12 cellular contexts compared by ENCODE assay signal in the genomic region with DNA sequence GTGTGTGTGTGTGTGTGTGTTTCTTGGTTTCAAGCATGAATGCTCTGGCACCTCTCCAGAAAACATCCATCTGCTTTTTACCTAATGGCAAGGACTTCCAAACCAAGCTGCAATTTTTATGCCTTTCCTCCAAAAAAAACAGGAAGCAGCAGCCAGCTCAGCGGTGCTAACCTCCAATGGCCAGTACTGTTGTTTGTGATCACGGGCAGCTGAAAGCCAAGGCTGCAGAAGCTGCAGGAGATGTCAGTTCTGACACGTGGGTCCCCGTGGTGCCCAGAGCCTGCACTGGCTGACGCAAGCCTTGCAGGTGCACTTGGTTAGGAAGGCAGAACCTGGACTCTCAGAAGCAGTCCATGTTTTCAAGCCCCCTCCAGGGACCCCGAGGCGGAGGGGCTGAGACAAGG.
A peak's percentile ranks its signal among the peaks of the same experiment; 100 is the strongest.
DNase-seq lines count a peak whose midpoint lies in the region; ATAC-seq lines count a peak whose summit lies in the region.
"Had no signal": no experiment of that assay in that cellular context is flagged by ENCODE, and none has a peak within 500 bp of the region (broad histone marks: within the 10 kb centered on the region; RNA-seq: fewer than 3 reads in every experiment).

No MANE protein-coding gene starts in this region.

- no peak overlapping the region for H3K14ac ChIP-seq in neuronal stem cell (ENCODE audit: low read length)

- no peaks in the 10 kb centered on the region for H3K4me1 ChIP-seq in neuronal stem cell (ENCODE audit: control insufficient read depth in 2 of 2, insufficient read depth in 1 of 2, low read depth in 1 of 2, low read length in 2 of 2)

- no peak overlapping the region for H2AFZ ChIP-seq in neuronal stem cell (ENCODE audit: low read length)

- no peak overlapping the region for H2BK5ac ChIP-seq in neuronal stem cell (ENCODE audit: low read length)

- no peak overlapping the region for H2AK5ac ChIP-seq in neuronal stem cell (ENCODE audit: low read depth, low read length)

- H3K4me3 ChIP-seq in neuronal stem cell (ENCODE audit: low read length in 2 of 2): no peak overlapping the region

- no peak overlapping the region for H3K4ac ChIP-seq in neuronal stem cell (ENCODE audit: low read length)

- no peak overlapping the region for H3K23ac ChIP-seq in neuronal stem cell (ENCODE audit: low read depth, low read length, poor library complexity)

- no peak overlapping the region for H2BK12ac ChIP-seq in neuronal stem cell (ENCODE audit: low read length)

- no CpG with 5 or more reads among the region's 7 CpGs for WGBS in neuronal stem cell (ENCODE audit: extremely low coverage in 2 of 2, insufficient read length in 2 of 2, insufficient replicate concordance in 1 of 2), 2 donors

- H3K4me2 ChIP-seq in neuronal stem cell (ENCODE audit: insufficient read depth, low read length, poor library complexity, severe bottlenecking): no peak overlapping the region

- H3K27me3 ChIP-seq in neuronal stem cell (ENCODE audit: control insufficient read depth in 3 of 3, insufficient read depth in 3 of 3, low read depth in 1 of 3, low read length in 3 of 3): no peaks in the 10 kb centered on the region

- no peak overlapping the region for H3K18ac ChIP-seq in neuronal stem cell (ENCODE audit: low read length)

- intact Hi-C loops in Right ventricle myocardium inferior (cut with DNase I): no loop called here
- intact Hi-C loops in cardiac septum (cut with DNase I): no loop called here

- peak; percentile 26 for ATAC-seq in Right ventricle myocardium inferior
- ATAC-seq: activated CD8-positive, alpha-beta T cell treated with anti-CD3 and anti-CD28 coated beads for 36 hours; CD8-positive, alpha-beta T cell had no signal

- H3K36me3 ChIP-seq in neuronal stem cell (replicated peaks in 1 of 2; ENCODE audit: control insufficient read depth in 2 of 2, insufficient read depth in 2 of 2, low read length in 2 of 2): no peaks in the 10 kb centered on the region

- H3K9me3 ChIP-seq in neuronal stem cell (replicated peaks in 1 of 2; ENCODE audit: control insufficient read depth in 2 of 2, insufficient read depth in 1 of 2, low read depth in 1 of 2, low read length in 2 of 2): no peaks in the 10 kb centered on the region

- H2BK120ac ChIP-seq in neuronal stem cell (ENCODE audit: low read depth, low read length): no peak overlapping the region

- no peak overlapping the region for H2BK15ac ChIP-seq in neuronal stem cell (ENCODE audit: low read length)

- H4K91ac ChIP-seq in neuronal stem cell (ENCODE audit: low read depth, low read length, poor library complexity): no peak overlapping the region

- no peak overlapping the region for H3K27ac ChIP-seq in neuronal stem cell (replicated peaks; ENCODE audit: low read length)
- H3K27ac ChIP-seq: epithelial cell of prostate had no signal

- DNase-seq in Right ventricle myocardium inferior (ENCODE audit: missing footprints): no peak
- DNase-seq in cardiac septum (ENCODE audit: low spot score): no peak
- DNase-seq in SHP77 (lab: John Stamatoyannopoulos, UW): peak; percentile 67 to 75
- DNase-seq in globus pallidus (ENCODE audit: low spot score): peak; percentile 1
- DNase-seq in ureter (ENCODE audit: low spot score): peak; percentile 42
- no peak for DNase-seq in HUDEP-2 (lab: John Stamatoyannopoulos, UW; ENCODE audit: unreplicated experiment in 76 of 76)
- DNase-seq in SIG-M5 (lab: John Stamatoyannopoulos, UW): no peak
- no peak for DNase-seq in neuronal stem cell (ENCODE audit: low spot score)
- DNase-seq: activated CD8-positive, alpha-beta T cell treated with anti-CD3 and anti-CD28 coated beads for 36 hours; CD8-positive, alpha-beta T cell; KG1 had no signal

- no peaks in the 10 kb centered on the region for H3K79me1 ChIP-seq in neuronal stem cell (ENCODE audit: low read depth, low read length)

- H4K8ac ChIP-seq in neuronal stem cell (ENCODE audit: low read depth, low read length): no peak overlapping the region

- H3K9ac ChIP-seq in neuronal stem cell (ENCODE audit: low read depth, low read length, poor library complexity): no peak overlapping the region

Comparison
In these comparisons a context has a peak if more than half of its experiments do, and no peak if none do; other contexts are left out.
1. DNase-seq: peak in SHP77 (2 of 2), globus pallidus (single experiment) and ureter (single experiment); none in Right ventricle myocardium inferior (single experiment), cardiac septum (single experiment), HUDEP-2 (0 of 76), SIG-M5 (single experiment) and neuronal stem cell (single experiment).